Comparison of ENCODE assay signal across 16 cellular contexts in genomic region chr10:14144491-14144890, GRCh38.
DNase-seq lines count a peak whose midpoint lies in the region.
"Had no signal": no experiment of that assay in that cellular context is flagged by ENCODE, and none has a peak within 500 bp of the region (broad histone marks: within the 10 kb centered on the region; RNA-seq: fewer than 3 reads in every experiment).

No MANE protein-coding gene starts in this region.

- no peaks in the 10 kb centered on the region for H3K79me1 ChIP-seq in mesendoderm (ENCODE audit: low read length)

- H4K8ac ChIP-seq in mesendoderm (ENCODE audit: low read depth, low read length) = no peak overlapping the region

- no peak overlapping the region for H4K5ac ChIP-seq in mesendoderm (ENCODE audit: low read length)

- H3K79me2 ChIP-seq in mesendoderm (ENCODE audit: control insufficient read depth, insufficient read depth, low read length) = no peaks in the 10 kb centered on the region

- no peak overlapping the region for H3K9ac ChIP-seq in mesendoderm (ENCODE audit: low read length)
- H3K9ac ChIP-seq: BLaER1 treated with 17β-estradiol and CSF1 and Interleukin-3, amounts not matched to agents 10 nM and 100 nM; GM23248 had no signal

- no peak overlapping the region for H3K56ac ChIP-seq in mesendoderm (ENCODE audit: low read length)

- H2BK15ac ChIP-seq in mesendoderm (replicated peaks; ENCODE audit: low read depth) = no peak overlapping the region

- no CpG with 5 or more reads among the region's 4 CpGs for WGBS in mesendoderm (ENCODE audit: extremely low coverage, insufficient coverage, low lambda C conversion rate)

- H3K4me1 ChIP-seq in mesendoderm (ENCODE audit: control insufficient read depth, low read depth, low read length) = no peaks in the 10 kb centered on the region
- H3K4me1 ChIP-seq: BLaER1 treated with 17β-estradiol and CSF1 and Interleukin-3, amounts not matched to agents 10 nM and 100 nM; HAP-1 had no signal

- H3K4me2 ChIP-seq in mesendoderm (ENCODE audit: low read length) = no peak overlapping the region
- H3K4me2 ChIP-seq: BLaER1 treated with 17β-estradiol and CSF1 and Interleukin-3, amounts not matched to agents 10 nM and 100 nM had no signal

- no peak overlapping the region for H2BK5ac ChIP-seq in mesendoderm (ENCODE audit: low read length)

- no peak overlapping the region for H2AK5ac ChIP-seq in mesendoderm (ENCODE audit: low read length)

- H3K27ac ChIP-seq in mesendoderm (ENCODE audit: low read depth, low read length) = no peak overlapping the region
- H3K27ac ChIP-seq: BLaER1 treated with 17β-estradiol and CSF1 and Interleukin-3, amounts not matched to agents 10 nM and 100 nM; GM23248 had no signal

- no peaks in the 10 kb centered on the region for H3K27me3 ChIP-seq in mesendoderm (ENCODE audit: insufficient read depth, low read length, poor library complexity)
- H3K27me3 ChIP-seq: BLaER1 treated with 17β-estradiol and CSF1 and Interleukin-3, amounts not matched to agents 10 nM and 100 nM had no signal

- H3K4ac ChIP-seq in mesendoderm (ENCODE audit: low read depth, low read length) = no peak overlapping the region

- no peak overlapping the region for H3K18ac ChIP-seq in mesendoderm (ENCODE audit: low read length)

- H2BK120ac ChIP-seq in mesendoderm (ENCODE audit: low read depth, low read length) = no peak overlapping the region

- peak; percentile 12 for DNase-seq in NCI-H345 (lab: John Stamatoyannopoulos, UW)
- DNase-seq in NCI-H345 treated with DMSO at 0.1 percent for 48 hours (lab: John Stamatoyannopoulos, UW; ENCODE audit: unreplicated experiment) = no peak
- DNase-seq in NCI-H146 (lab: John Stamatoyannopoulos, UW) = peak; percentile 79
- peak; percentile 98 for DNase-seq in cerebellar cortex (ENCODE audit: low spot score)
- peak; percentile 8 for DNase-seq in pons (ENCODE audit: low spot score)
- DNase-seq in NCI-H1105 treated with DMSO at 0.1 percent for 48 hours (lab: John Stamatoyannopoulos, UW) = no peak
- DNase-seq in activated CD8-positive, alpha-beta memory T cell treated with anti-CD3 and anti-CD28 coated beads for 24 hours = no peak
- DNase-seq in mesendoderm = no peak
- DNase-seq: 8988T; Calu3; CD8-positive, alpha-beta T cell; DMS79 treated with DMSO at 0.1 percent for 48 hours; GM23248 had no signal

- H3K4me3 ChIP-seq in mesendoderm (ENCODE audit: low read length) = no peak overlapping the region
- H3K4me3 ChIP-seq: BLaER1 treated with 17β-estradiol and CSF1 and Interleukin-3, amounts not matched to agents 10 nM and 100 nM; GM12878; GM23248; HAP-1 had no signal

- no peaks in the 10 kb centered on the region for H3K36me3 ChIP-seq in mesendoderm (ENCODE audit: control insufficient read depth, insufficient read depth, low read length)
- H3K36me3 ChIP-seq: BLaER1 treated with 17β-estradiol and CSF1 and Interleukin-3, amounts not matched to agents 10 nM and 100 nM; HAP-1 had no signal

- H3K23ac ChIP-seq in mesendoderm (ENCODE audit: low read length) = no peak overlapping the region

Comparison
In these comparisons a context has a peak if more than half of its experiments do, and no peak if none do; other contexts are left out.
1. DNase-seq: peak in NCI-H345 (single experiment), NCI-H146 (single experiment), cerebellar cortex (single experiment) and pons (single experiment); none in NCI-H345 treated with DMSO at 0.1 percent for 48 hours (single experiment), NCI-H1105 treated with DMSO at 0.1 percent for 48 hours (single experiment), activated CD8-positive, alpha-beta memory T cell treated with anti-CD3 and anti-CD28 coated beads for 24 hours (single experiment) and mesendoderm (single experiment).